In the genomic region with DNA sequence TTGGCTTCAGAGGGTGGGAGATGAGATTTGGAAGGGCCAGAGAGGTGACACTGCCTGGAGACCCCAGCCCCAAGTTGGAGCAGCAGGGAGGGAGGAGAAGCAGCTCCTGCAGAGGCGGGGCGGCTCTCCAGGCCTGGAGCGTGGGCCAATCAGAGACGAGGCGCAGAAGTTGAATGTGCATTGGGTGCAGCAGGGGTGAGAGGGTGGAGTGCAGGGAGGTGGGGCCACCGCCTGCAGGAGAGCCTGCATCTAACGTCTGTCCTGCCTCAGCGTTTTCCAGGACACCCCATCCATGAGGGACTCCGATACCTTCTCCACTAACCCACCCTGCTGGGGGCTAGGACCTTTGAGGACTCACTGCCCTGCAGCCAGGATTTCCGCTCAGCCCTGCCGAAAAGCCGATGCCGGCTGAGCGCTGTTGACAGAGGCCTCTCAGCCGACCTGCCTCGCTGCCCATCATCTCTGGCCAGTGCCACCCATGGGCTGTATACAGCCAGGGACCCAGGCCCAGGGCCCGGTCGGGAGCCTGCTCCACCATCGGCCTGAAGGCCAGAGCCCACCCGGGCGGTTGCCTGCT, we compare ENCODE assay signal across 11 cellular contexts.
A peak's percentile ranks its signal among the peaks of the same experiment; 100 is the strongest.
DNase-seq lines count a peak whose midpoint lies in the region; ATAC-seq and TF ChIP-seq lines count a peak whose summit lies in the region.
"Had no signal": no experiment of that assay in that cellular context is flagged by ENCODE, and none has a peak within 500 bp of the region (broad histone marks: within the 10 kb centered on the region; RNA-seq: fewer than 3 reads in every experiment).

No MANE protein-coding gene starts in this region.

- peaks cover 17 to 81% (median 56%) of the 10 kb centered on the region in 5 donors for H3K27me3 Mint-ChIP-seq in naive thymus-derived CD8-positive, alpha-beta T cell

- no peak for TF ChIP-seq POLR2A in lower leg skin (IDR thresholded peaks at IDR 0.05)

- TF ChIP-seq CTCF in lower leg skin (IDR thresholded peaks at IDR 0.05) = no peak

- H3K27me3 ChIP-seq in HUES48 (ENCODE audit: control insufficient read depth, insufficient read depth, low read length) = peaks cover 2% of the 10 kb centered on the region; the same call in 1 of the 2 replicates

- no peaks in the 10 kb centered on the region for H3K36me3 ChIP-seq in HUES48 (ENCODE audit: control insufficient read depth, insufficient read depth, low read length)

- WGBS in lower leg skin, 2 donors = 22 to 37% methylated on average over 16 to 21 of the region's 21 CpGs

- H3K27ac ChIP-seq in HUES48 (ENCODE audit: low read depth, low read length) = no peak overlapping the region

- peak overlapping the region; percentile 63 to 86 (median 78) for H3K4me3 Mint-ChIP-seq in naive thymus-derived CD8-positive, alpha-beta T cell
- H3K4me3 Mint-ChIP-seq: immature natural killer cell had no signal

- DNase-seq in NCI-H1417 (lab: John Stamatoyannopoulos, UW) = peak in 2 of 3 experiments; percentile 50 to 58
- DNase-seq in NCI-H1417 treated with DMSO at 0.1 percent for 48 hours (lab: John Stamatoyannopoulos, UW) = no peak
- peak; percentile 52 for DNase-seq in cerebellum (ENCODE audit: low spot score)
- DNase-seq in naive thymus-derived CD8-positive, alpha-beta T cell = no peak
- DNase-seq in lower leg skin (ENCODE audit: low spot score in 2 of 2) = no peak
- DNase-seq in 8988T = no peak
- DNase-seq: activated effector memory CD4-positive, alpha-beta T cell treated with Interleukin-2 at 50 U/mL for 16 hours; immature natural killer cell; NCI-H510A had no signal

- intact Hi-C loops in lower leg skin (cut with DNase I; ENCODE audit: low total_unique reads) = no loop called here

- H3K4me3 ChIP-seq in HUES48 (ENCODE audit: low read depth, low read length) (peak overlapping the region; percentile 71), lower leg skin (ENCODE audit: low read depth, poor library complexity, severe bottlenecking) (no peak overlapping the region)

- no peaks in the 10 kb centered on the region for H3K9me3 Mint-ChIP-seq in naive thymus-derived CD8-positive, alpha-beta T cell
- H3K9me3 Mint-ChIP-seq: immature natural killer cell had no signal

- peaks cover 13% of the 10 kb centered on the region for H3K4me1 ChIP-seq in HUES48 (ENCODE audit: control insufficient read depth, insufficient read depth, low read length)

- POLR2A ChIA-PET in naive thymus-derived CD8-positive, alpha-beta T cell (lab: Charles Lee) = no interaction called here

- no peaks in the 10 kb centered on the region for H3K9me3 ChIP-seq in HUES48 (ENCODE audit: control insufficient read depth, insufficient read depth, low read length)

- no peak overlapping the region for H3K9ac ChIP-seq in HUES48 (ENCODE audit: low read depth, low read length)

- peaks cover 5 to 9% (median 7%) of the 10 kb centered on the region in 4 donors for H3K4me1 Mint-ChIP-seq in naive thymus-derived CD8-positive, alpha-beta T cell

- H3K27ac Mint-ChIP-seq in naive thymus-derived CD8-positive, alpha-beta T cell = peak overlapping the region in 2 of 10 donors; percentile 34 to 54
- H3K27ac Mint-ChIP-seq: immature natural killer cell had no signal

- ATAC-seq in naive thymus-derived CD8-positive, alpha-beta T cell = peak in 1 of 2 donors; percentile 42
- no peak for ATAC-seq in GM21390 (IDR thresholded peaks at IDR 0.05; ENCODE audit: unreplicated experiment)

- peaks cover 0 to 2% (median 0%) of the 10 kb centered on the region in 3 donors for H3K36me3 Mint-ChIP-seq in naive thymus-derived CD8-positive, alpha-beta T cell
- H3K36me3 Mint-ChIP-seq: immature natural killer cell had no signal

Comparison
In these comparisons a context has a peak if more than half of its experiments do, and no peak if none do; other contexts are left out.
1. DNase-seq: peak in NCI-H1417 (2 of 3) and cerebellum (single experiment); none in NCI-H1417 treated with DMSO at 0.1 percent for 48 hours (single experiment), naive thymus-derived CD8-positive, alpha-beta T cell (0 of 10), lower leg skin (0 of 2) and 8988T (single experiment).